In the genomic region with DNA sequence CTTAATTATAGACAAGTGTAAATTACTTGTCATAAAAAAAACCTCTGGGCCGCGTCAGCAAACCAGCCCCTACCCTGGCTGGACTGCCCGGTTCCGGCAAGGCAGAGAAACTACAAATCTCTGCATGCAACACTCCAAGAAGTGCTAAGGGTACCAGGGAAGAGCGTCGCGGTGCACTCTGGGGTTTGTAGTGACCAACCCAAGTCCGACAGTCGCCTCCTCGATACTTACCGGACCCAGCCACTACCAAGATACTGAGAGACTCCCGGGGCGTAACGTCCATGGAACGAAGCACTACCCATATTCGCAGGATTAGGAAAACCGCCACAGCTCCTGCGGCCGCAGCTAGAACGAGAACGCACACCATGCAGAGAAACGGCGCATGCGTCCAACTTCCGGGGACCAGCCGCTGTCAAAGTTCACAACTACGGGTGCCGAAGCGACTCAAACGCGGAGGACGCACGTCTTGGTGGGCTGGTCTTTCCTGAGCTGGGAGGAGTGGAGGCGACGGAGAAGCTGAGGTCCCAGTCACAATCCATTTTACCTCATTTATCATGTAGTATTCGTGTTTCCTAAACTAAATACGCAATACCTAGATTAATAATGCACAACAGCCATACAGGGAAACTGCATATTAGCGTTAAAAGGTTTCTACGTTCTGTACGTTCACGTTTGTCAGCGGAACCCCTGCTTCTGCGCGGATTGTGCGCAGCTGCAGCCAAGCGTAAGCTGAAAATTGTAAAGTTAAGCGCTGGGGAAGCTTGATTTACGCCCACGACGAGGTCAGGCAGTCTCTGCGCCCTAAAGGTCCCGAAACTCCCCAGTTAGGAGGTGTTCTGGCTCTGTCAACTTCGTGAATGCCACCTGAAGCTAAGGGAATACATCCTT, we compare ENCODE assay signal across 8 cellular contexts. TPM values are rescaled to one million over a fixed set of nuclear protein-coding genes. Genes with fewer than 3 reads are reported as not detected.
DNase-seq lines count a peak whose midpoint lies in the region; ATAC-seq and TF ChIP-seq lines count a peak whose summit lies in the region.

A gene with protein sequence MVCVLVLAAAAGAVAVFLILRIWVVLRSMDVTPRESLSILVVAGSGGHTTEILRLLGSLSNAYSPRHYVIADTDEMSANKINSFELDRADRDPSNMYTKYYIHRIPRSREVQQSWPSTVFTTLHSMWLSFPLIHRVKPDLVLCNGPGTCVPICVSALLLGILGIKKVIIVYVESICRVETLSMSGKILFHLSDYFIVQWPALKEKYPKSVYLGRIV (minus strand): TSS at position 420 of the 888 bp plus-strand sequence. CDS start 53 bp downstream, at position 367.

- H3K27me3 ChIP-seq in BJ (ENCODE audit: control insufficient read depth, insufficient read depth, low read length) = peaks cover under 1% of the 10 kb centered on the region
- no peaks in the 10 kb centered on the region for H3K27me3 ChIP-seq in colonic mucosa
- no peaks in the 10 kb centered on the region for H3K27me3 ChIP-seq in layer of hippocampus (ENCODE audit: control insufficient read depth, insufficient read depth, low read length)

- peak; percentile 78 for DNase-seq in BJ (ENCODE audit: low read depth)
- DNase-seq in NCI-H524 treated with DMSO at 0.1 percent for 48 hours (lab: John Stamatoyannopoulos, UW) = peak; percentile 90
- peak; percentile 93 for DNase-seq in activated CD4-positive, alpha-beta T cell treated with anti-CD3 and anti-CD28 coated beads for 48 hours
- DNase-seq in colonic mucosa = peak; percentile 97
- DNase-seq in stimulated activated CD4-positive, alpha-beta T cell treated with anti-CD3 and anti-CD28 coated beads, Interleukin-1b, Interleukin-23, amount 100 ng/mL, for 24 hours (ENCODE audit: low read depth in 4 of 4, low spot score in 1 of 4) = peak; percentile 75 to 87 (median 79)

- TF ChIP-seq CTCF in BJ (IDR thresholded peaks at IDR 0.05; ENCODE audit: insufficient read depth, low read depth, low read length) (no peak), colonic mucosa (IDR thresholded peaks at IDR 0.05) (no peak)

- POLR2A ChIA-PET in BJ (lab: Charles Lee) = interaction anchor here (0.6 to 0.8 kb wide), 3 partner anchors 14 to 468 kb away, joined by 3 to 4 read pairs (median 4); a partner anchor contains a TSS

- H3K27ac ChIP-seq in colonic mucosa = peak within 1 kb of the TSS; percentile 87
- H3K27ac ChIP-seq in layer of hippocampus (ENCODE audit: low read depth, low read length) = peak within 1 kb of the TSS; percentile 98

- H3K9ac ChIP-seq in colonic mucosa (ENCODE audit: low read depth in 2 of 2, low read length in 2 of 2) = peak within 1 kb of the TSS; percentile 81 to 93

- no peaks in the 10 kb centered on the region for H3K4me1 ChIP-seq in colonic mucosa

- H3K36me3 ChIP-seq in BJ (ENCODE audit: control insufficient read depth, insufficient read depth, low read length) (no peaks in the 10 kb centered on the region), colonic mucosa (no peaks in the 10 kb centered on the region)

- no peaks in the 10 kb centered on the region for H3K9me3 ChIP-seq in colonic mucosa

- CTCF ChIA-PET in BJ (lab: Yijun Ruan, JAX) = interaction anchor here (0.9 to 2.3 kb wide), 3 partner anchors 12 to 161 kb away, joined by 3 to 17 read pairs (median 6); a partner anchor contains a TSS

- ATAC-seq in GM19324 (IDR thresholded peaks at IDR 0.05; ENCODE audit: low FRiP score, unreplicated experiment) (peak; percentile 98), HG03460 (IDR thresholded peaks at IDR 0.05; ENCODE audit: unreplicated experiment) (peak; percentile 97)

- intact Hi-C loops in colonic mucosa (cut with DNase I) = loop anchor here (10.0 kb wide), 1 partner anchor 162 kb away; a partner anchor contains a TSS

- H3K4me3 ChIP-seq in BJ (ENCODE audit: low read depth, low read length) = peak within 1 kb of the TSS; percentile 72
- peak within 1 kb of the TSS; percentile 50 for H3K4me3 ChIP-seq in colonic mucosa

RNA-seq across cellular contexts. Expression of the gene that starts here (rescaled TPM):
- polyA plus RNA-seq in BJ (2011; rRNA removed) = 2.3 and 4.4 TPM in 2 replicates
- polyA minus RNA-seq in BJ (2011; rRNA and poly(A)+ RNA removed) = 4.6 and 10.1 TPM in 2 replicates
- total RNA-seq in colonic mucosa = 10 to 100 TPM; 11.4 to 19.4 TPM

Comparison
In these comparisons a context has a peak if more than half of its experiments do, and no peak if none do; other contexts are left out.
1. Peak in every context shown above with its lines: DNase-seq, ATAC-seq, H3K4me3 ChIP-seq and H3K27ac ChIP-seq.